Comparison of ENCODE assay signal across 9 cellular contexts in genomic region chr16:14193316-14193871, GRCh38.
DNase-seq lines count a peak whose midpoint lies in the region; ATAC-seq and TF ChIP-seq lines count a peak whose summit lies in the region.
"Had no signal": no experiment of that assay in that cellular context is flagged by ENCODE, and none has a peak within 500 bp of the region (broad histone marks: within the 10 kb centered on the region; RNA-seq: fewer than 3 reads in every experiment).

No MANE protein-coding gene starts in this region.

- H3K27ac Mint-ChIP-seq in activated naive CD8-positive, alpha-beta T cell treated with anti-CD3 and anti-CD28 coated beads, Interleukin-2, amount 10 ng/mL, durations not matched to agents 7 days and 5 days, result peak overlapping the region; percentile 80

- POLR2A ChIA-PET in activated naive CD8-positive, alpha-beta T cell treated with anti-CD3 and anti-CD28 coated beads, Interleukin-2, amount 10 ng/mL, durations not matched to agents 7 days and 5 days (lab: Charles Lee), result interaction anchor here (0.9 kb wide), 1 partner anchor 92 kb away, joined by 3 read pairs; no protein-coding TSS in a partner anchor

- H3K9me3 Mint-ChIP-seq in activated naive CD8-positive, alpha-beta T cell treated with anti-CD3 and anti-CD28 coated beads, Interleukin-2, amount 10 ng/mL, durations not matched to agents 7 days and 5 days, result no peaks in the 10 kb centered on the region

- no peaks in the 10 kb centered on the region for H3K27me3 Mint-ChIP-seq in activated naive CD8-positive, alpha-beta T cell treated with anti-CD3 and anti-CD28 coated beads, Interleukin-2, amount 10 ng/mL, durations not matched to agents 7 days and 5 days

- peak overlapping the region; percentile 75 for H3K4me3 Mint-ChIP-seq in activated naive CD8-positive, alpha-beta T cell treated with anti-CD3 and anti-CD28 coated beads, Interleukin-2, amount 10 ng/mL, durations not matched to agents 7 days and 5 days

- H3K36me3 Mint-ChIP-seq in activated naive CD8-positive, alpha-beta T cell treated with anti-CD3 and anti-CD28 coated beads, Interleukin-2, amount 10 ng/mL, durations not matched to agents 7 days and 5 days, result peaks cover under 1% of the 10 kb centered on the region

- TF ChIP-seq CTCF in GM13976 (IDR thresholded peaks at IDR 0.05; ENCODE audit: borderline replicate concordance, control extremely low read depth, extremely low read depth, insufficient read depth, missing control alignments), result no peak

- DNase-seq in GM13976 (ENCODE audit: low spot score) (peak; percentile 57), NCI-H2029 treated with DMSO at 0.1 percent for 48 hours (lab: John Stamatoyannopoulos, UW) (peak; percentile 89), HCEC 1CT (no peak), dermis blood vessel endothelial cell (no peak)
- DNase-seq in activated naive CD8-positive, alpha-beta T cell treated with anti-CD3 and anti-CD28 coated beads, Interleukin-2, amount 10 ng/mL, durations not matched to agents 7 days and 5 days, result no peak
- DNase-seq in effector CD4-positive, alpha-beta T cell, result no peak

- H3K4me1 Mint-ChIP-seq in activated naive CD8-positive, alpha-beta T cell treated with anti-CD3 and anti-CD28 coated beads, Interleukin-2, amount 10 ng/mL, durations not matched to agents 7 days and 5 days, result peaks cover 21% of the 10 kb centered on the region

- in situ Hi-C loops in GM13976 (cut with MboI; ENCODE audit: low sequenced_read_pairs, unreplicated experiment), result no loop called here

- ATAC-seq in GM21786 (IDR thresholded peaks at IDR 0.05; ENCODE audit: unreplicated experiment) (peak; percentile 95), GM18861 (IDR thresholded peaks at IDR 0.05; ENCODE audit: unreplicated experiment) (no peak)
- ATAC-seq in activated naive CD8-positive, alpha-beta T cell treated with anti-CD3 and anti-CD28 coated beads, Interleukin-2, amount 10 ng/mL, durations not matched to agents 7 days and 5 days (ENCODE audit: low read depth), result peak; percentile 93
- ATAC-seq: HCT116 had no signal

Comparison
In these comparisons a context has a peak if more than half of its experiments do, and no peak if none do; other contexts are left out.
1. DNase-seq: peak in GM13976 (single experiment) and NCI-H2029 treated with DMSO at 0.1 percent for 48 hours (single experiment); none in activated naive CD8-positive, alpha-beta T cell treated with anti-CD3 and anti-CD28 coated beads, Interleukin-2, amount 10 ng/mL, durations not matched to agents 7 days and 5 days (single experiment), HCEC 1CT (single experiment), dermis blood vessel endothelial cell (single experiment) and effector CD4-positive, alpha-beta T cell (single experiment).